Comparison of ENCODE assay signal across 1 cellular context in the genomic region with DNA sequence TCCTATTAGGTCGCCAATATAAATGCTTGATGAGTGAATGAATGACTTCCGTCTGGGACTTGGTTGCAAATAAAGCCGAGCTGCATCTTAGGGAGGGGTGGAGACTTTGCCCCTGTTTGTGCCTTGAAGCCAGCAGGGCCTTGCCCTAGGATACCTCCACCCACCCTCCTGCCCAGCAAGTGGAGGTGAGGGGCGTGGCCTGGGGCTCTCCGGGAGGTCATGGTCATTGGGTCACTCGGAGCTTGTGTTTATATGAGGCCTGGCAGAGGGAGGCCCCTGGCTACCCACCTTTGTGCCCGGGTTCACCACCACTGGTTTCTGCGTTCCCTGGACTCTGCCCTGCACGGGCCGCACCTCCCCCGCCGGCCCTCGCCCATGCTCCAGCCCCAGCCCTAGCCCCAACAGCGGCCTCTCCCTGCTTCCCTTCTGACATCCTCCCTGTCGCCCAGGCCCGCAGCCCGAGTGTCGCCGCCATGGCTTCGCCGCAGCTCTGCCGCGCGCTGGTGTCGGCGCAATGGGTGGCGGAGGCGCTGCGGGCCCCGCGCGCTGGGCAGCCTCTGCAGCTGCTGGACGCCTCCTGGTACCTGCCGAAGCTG.
TF ChIP-seq lines count a peak whose summit lies in the region.

No MANE protein-coding gene starts in this region.

TF ChIP-seq in HepG2, 621 proteins besides CTCF, POLR2A, EP300 and RAD21 (continued from another document and continues in another):
- TF ChIP-seq, protein P1, sequence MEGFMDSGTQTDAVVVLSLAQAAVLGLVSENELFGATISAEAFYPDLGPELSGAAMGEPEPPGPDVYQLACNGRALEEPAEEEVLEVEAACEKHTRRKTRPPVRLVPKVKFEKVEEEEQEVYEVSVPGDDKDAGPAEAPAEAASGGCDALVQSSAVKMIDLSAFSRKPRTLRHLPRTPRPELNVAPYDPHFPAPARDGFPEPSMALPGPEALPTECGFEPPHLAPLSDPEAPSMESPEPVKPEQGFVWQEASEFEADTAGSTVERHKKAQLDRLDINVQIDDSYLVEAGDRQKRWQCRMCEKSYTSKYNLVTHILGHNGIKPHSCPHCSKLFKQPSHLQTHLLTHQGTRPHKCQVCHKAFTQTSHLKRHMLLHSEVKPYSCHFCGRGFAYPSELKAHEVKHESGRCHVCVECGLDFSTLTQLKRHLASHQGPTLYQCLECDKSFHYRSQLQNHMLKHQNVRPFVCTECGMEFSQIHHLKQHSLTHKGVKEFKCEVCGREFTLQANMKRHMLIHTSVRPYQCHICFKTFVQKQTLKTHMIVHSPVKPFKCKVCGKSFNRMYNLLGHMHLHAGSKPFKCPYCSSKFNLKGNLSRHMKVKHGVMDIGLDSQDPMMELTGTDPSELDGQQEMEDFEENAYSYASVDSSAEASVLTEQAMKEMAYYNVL (CRISPR knock-in tag; IDR thresholded peaks at IDR 0.05; ENCODE audit: borderline replicate concordance): no peak
- TF ChIP-seq ZNF350 (CRISPR knock-in tag; IDR thresholded peaks at IDR 0.05; ENCODE audit: borderline replicate concordance, low read depth) (peak; percentile 60), ZNF205 (CRISPR knock-in tag; IDR thresholded peaks at IDR 0.05) (no peak; the same call in 1 of the 2 replicates), ZFP41 (CRISPR knock-in tag; IDR thresholded peaks at IDR 0.05; ENCODE audit: borderline replicate concordance) (no peak), NKX3-1 (CRISPR knock-in tag; IDR thresholded peaks at IDR 0.05) (no peak), ZNF326 (CRISPR knock-in tag; IDR thresholded peaks at IDR 0.05; ENCODE audit: borderline replicate concordance) (no peak; the same call in 1 of the 2 replicates), MYC (CRISPR knock-in tag; IDR thresholded peaks at IDR 0.05; ENCODE audit: borderline replicate concordance) (peak; percentile 73), SYNCRIP (IDR thresholded peaks at IDR 0.05; ENCODE audit: insufficient read depth, low read depth, low read length) (no peak), U2AF2 (IDR thresholded peaks at IDR 0.05; ENCODE audit: low read depth, low read length) (no peak), ZNF788 (CRISPR knock-in tag; IDR thresholded peaks at IDR 0.05; ENCODE audit: borderline replicate concordance) (no peak; the same call in 1 of the 2 replicates), RFXANK (CRISPR knock-in tag; IDR thresholded peaks at IDR 0.05) (no peak), HNF4G (IDR thresholded peaks at IDR 0.05; ENCODE audit: borderline replicate concordance, low read depth, low read length) (peak; percentile 97), HNF4G (CRISPR knock-in tag; IDR thresholded peaks at IDR 0.05; ENCODE audit: borderline replicate concordance, low read depth) (peak; percentile 93), TCF7L2 (IDR thresholded peaks at IDR 0.05; ENCODE audit: low read depth, low read length) (no peak), BRCA1 (CRISPR knock-in tag; IDR thresholded peaks at IDR 0.05) (no peak), IRF2 (CRISPR knock-in tag; IDR thresholded peaks at IDR 0.05) (no peak), DNMT1 (CRISPR knock-in tag; IDR thresholded peaks at IDR 0.05) (no peak; the same call in 1 of the 2 replicates), SRF (IDR thresholded peaks at IDR 0.05; ENCODE audit: low read depth, low read length) (no peak)
- TF ChIP-seq, protein P2, sequence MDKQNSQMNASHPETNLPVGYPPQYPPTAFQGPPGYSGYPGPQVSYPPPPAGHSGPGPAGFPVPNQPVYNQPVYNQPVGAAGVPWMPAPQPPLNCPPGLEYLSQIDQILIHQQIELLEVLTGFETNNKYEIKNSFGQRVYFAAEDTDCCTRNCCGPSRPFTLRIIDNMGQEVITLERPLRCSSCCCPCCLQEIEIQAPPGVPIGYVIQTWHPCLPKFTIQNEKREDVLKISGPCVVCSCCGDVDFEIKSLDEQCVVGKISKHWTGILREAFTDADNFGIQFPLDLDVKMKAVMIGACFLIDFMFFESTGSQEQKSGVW (CRISPR knock-in tag; IDR thresholded peaks at IDR 0.05; ENCODE audit: borderline replicate concordance): no peak
- TF ChIP-seq, protein P3, sequence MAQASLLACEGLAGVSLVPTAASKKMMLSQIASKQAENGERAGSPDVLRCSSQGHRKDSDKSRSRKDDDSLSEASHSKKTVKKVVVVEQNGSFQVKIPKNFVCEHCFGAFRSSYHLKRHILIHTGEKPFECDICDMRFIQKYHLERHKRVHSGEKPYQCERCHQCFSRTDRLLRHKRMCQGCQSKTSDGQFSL (CRISPR knock-in tag; IDR thresholded peaks at IDR 0.05): no peak
- TF ChIP-seq, protein P4, sequence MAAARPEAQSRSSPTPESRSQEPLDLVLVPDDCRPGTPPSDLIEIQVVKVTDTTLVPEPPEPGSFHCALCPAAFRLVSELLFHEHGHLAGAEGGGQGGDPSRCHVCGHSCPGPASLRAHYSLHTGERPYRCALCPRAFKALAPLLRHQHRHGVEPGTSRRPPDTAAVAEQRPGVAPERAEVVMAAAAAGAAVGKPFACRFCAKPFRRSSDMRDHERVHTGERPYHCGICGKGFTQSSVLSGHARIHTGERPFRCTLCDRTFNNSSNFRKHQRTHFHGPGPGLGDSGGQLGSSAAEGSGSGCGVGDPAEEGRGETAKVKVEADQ (CRISPR knock-in tag; IDR thresholded peaks at IDR 0.05; ENCODE audit: borderline replicate concordance): no peak; the same call in 1 of the 2 replicates
- TF ChIP-seq, protein P5, sequence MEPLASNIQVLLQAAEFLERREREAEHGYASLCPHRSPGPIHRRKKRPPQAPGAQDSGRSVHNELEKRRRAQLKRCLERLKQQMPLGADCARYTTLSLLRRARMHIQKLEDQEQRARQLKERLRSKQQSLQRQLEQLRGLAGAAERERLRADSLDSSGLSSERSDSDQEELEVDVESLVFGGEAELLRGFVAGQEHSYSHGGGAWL (CRISPR knock-in tag; IDR thresholded peaks at IDR 0.05): no peak
- TF ChIP-seq, protein P6, sequence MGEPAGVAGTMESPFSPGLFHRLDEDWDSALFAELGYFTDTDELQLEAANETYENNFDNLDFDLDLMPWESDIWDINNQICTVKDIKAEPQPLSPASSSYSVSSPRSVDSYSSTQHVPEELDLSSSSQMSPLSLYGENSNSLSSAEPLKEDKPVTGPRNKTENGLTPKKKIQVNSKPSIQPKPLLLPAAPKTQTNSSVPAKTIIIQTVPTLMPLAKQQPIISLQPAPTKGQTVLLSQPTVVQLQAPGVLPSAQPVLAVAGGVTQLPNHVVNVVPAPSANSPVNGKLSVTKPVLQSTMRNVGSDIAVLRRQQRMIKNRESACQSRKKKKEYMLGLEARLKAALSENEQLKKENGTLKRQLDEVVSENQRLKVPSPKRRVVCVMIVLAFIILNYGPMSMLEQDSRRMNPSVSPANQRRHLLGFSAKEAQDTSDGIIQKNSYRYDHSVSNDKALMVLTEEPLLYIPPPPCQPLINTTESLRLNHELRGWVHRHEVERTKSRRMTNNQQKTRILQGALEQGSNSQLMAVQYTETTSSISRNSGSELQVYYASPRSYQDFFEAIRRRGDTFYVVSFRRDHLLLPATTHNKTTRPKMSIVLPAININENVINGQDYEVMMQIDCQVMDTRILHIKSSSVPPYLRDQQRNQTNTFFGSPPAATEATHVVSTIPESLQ (CRISPR knock-in tag; conservative IDR thresholded peaks at IDR 0.05): no peak
- TF ChIP-seq, protein P7, sequence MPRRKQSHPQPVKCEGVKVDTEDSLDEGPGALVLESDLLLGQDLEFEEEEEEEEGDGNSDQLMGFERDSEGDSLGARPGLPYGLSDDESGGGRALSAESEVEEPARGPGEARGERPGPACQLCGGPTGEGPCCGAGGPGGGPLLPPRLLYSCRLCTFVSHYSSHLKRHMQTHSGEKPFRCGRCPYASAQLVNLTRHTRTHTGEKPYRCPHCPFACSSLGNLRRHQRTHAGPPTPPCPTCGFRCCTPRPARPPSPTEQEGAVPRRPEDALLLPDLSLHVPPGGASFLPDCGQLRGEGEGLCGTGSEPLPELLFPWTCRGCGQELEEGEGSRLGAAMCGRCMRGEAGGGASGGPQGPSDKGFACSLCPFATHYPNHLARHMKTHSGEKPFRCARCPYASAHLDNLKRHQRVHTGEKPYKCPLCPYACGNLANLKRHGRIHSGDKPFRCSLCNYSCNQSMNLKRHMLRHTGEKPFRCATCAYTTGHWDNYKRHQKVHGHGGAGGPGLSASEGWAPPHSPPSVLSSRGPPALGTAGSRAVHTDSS (CRISPR knock-in tag; conservative IDR thresholded peaks at IDR 0.05): no peak
- TF ChIP-seq, protein P8, sequence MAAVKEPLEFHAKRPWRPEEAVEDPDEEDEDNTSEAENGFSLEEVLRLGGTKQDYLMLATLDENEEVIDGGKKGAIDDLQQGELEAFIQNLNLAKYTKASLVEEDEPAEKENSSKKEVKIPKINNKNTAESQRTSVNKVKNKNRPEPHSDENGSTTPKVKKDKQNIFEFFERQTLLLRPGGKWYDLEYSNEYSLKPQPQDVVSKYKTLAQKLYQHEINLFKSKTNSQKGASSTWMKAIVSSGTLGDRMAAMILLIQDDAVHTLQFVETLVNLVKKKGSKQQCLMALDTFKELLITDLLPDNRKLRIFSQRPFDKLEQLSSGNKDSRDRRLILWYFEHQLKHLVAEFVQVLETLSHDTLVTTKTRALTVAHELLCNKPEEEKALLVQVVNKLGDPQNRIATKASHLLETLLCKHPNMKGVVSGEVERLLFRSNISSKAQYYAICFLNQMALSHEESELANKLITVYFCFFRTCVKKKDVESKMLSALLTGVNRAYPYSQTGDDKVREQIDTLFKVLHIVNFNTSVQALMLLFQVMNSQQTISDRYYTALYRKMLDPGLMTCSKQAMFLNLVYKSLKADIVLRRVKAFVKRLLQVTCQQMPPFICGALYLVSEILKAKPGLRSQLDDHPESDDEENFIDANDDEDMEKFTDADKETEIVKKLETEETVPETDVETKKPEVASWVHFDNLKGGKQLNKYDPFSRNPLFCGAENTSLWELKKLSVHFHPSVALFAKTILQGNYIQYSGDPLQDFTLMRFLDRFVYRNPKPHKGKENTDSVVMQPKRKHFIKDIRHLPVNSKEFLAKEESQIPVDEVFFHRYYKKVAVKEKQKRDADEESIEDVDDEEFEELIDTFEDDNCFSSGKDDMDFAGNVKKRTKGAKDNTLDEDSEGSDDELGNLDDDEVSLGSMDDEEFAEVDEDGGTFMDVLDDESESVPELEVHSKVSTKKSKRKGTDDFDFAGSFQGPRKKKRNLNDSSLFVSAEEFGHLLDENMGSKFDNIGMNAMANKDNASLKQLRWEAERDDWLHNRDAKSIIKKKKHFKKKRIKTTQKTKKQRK (IDR thresholded peaks at IDR 0.05; ENCODE audit: low read length): no peak
- TF ChIP-seq, protein P9, sequence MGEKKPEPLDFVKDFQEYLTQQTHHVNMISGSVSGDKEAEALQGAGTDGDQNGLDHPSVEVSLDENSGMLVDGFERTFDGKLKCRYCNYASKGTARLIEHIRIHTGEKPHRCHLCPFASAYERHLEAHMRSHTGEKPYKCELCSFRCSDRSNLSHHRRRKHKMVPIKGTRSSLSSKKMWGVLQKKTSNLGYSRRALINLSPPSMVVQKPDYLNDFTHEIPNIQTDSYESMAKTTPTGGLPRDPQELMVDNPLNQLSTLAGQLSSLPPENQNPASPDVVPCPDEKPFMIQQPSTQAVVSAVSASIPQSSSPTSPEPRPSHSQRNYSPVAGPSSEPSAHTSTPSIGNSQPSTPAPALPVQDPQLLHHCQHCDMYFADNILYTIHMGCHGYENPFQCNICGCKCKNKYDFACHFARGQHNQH (CRISPR knock-in tag; IDR thresholded peaks at IDR 0.05): peak; percentile 27; the same call in 1 of the 2 replicates
- TF ChIP-seq, protein P10, sequence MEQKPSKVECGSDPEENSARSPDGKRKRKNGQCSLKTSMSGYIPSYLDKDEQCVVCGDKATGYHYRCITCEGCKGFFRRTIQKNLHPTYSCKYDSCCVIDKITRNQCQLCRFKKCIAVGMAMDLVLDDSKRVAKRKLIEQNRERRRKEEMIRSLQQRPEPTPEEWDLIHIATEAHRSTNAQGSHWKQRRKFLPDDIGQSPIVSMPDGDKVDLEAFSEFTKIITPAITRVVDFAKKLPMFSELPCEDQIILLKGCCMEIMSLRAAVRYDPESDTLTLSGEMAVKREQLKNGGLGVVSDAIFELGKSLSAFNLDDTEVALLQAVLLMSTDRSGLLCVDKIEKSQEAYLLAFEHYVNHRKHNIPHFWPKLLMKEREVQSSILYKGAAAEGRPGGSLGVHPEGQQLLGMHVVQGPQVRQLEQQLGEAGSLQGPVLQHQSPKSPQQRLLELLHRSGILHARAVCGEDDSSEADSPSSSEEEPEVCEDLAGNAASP (CRISPR knock-in tag; IDR thresholded peaks at IDR 0.05; ENCODE audit: borderline replicate concordance): peak; percentile 77; the same call in 1 of the 2 replicates
- TF ChIP-seq, protein P11, sequence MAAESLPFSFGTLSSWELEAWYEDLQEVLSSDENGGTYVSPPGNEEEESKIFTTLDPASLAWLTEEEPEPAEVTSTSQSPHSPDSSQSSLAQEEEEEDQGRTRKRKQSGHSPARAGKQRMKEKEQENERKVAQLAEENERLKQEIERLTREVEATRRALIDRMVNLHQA (CRISPR knock-in tag; IDR thresholded peaks at IDR 0.05): no peak
- TF ChIP-seq, protein P12, sequence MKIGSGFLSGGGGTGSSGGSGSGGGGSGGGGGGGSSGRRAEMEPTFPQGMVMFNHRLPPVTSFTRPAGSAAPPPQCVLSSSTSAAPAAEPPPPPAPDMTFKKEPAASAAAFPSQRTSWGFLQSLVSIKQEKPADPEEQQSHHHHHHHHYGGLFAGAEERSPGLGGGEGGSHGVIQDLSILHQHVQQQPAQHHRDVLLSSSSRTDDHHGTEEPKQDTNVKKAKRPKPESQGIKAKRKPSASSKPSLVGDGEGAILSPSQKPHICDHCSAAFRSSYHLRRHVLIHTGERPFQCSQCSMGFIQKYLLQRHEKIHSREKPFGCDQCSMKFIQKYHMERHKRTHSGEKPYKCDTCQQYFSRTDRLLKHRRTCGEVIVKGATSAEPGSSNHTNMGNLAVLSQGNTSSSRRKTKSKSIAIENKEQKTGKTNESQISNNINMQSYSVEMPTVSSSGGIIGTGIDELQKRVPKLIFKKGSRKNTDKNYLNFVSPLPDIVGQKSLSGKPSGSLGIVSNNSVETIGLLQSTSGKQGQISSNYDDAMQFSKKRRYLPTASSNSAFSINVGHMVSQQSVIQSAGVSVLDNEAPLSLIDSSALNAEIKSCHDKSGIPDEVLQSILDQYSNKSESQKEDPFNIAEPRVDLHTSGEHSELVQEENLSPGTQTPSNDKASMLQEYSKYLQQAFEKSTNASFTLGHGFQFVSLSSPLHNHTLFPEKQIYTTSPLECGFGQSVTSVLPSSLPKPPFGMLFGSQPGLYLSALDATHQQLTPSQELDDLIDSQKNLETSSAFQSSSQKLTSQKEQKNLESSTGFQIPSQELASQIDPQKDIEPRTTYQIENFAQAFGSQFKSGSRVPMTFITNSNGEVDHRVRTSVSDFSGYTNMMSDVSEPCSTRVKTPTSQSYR (CRISPR knock-in tag; IDR thresholded peaks at IDR 0.05; ENCODE audit: borderline replicate concordance): peak; percentile 99
- TF ChIP-seq, protein P13, sequence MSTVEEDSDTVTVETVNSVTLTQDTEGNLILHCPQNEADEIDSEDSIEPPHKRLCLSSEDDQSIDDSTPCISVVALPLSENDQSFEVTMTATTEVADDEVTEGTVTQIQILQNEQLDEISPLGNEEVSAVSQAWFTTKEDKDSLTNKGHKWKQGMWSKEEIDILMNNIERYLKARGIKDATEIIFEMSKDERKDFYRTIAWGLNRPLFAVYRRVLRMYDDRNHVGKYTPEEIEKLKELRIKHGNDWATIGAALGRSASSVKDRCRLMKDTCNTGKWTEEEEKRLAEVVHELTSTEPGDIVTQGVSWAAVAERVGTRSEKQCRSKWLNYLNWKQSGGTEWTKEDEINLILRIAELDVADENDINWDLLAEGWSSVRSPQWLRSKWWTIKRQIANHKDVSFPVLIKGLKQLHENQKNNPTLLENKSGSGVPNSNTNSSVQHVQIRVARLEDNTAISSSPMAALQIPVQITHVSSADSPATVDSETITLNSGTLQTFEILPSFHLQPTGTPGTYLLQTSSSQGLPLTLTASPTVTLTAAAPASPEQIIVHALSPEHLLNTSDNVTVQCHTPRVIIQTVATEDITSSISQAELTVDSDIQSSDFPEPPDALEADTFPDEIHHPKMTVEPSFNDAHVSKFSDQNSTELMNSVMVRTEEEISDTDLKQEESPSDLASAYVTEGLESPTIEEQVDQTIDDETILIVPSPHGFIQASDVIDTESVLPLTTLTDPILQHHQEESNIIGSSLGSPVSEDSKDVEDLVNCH (CRISPR knock-in tag; IDR thresholded peaks at IDR 0.05): no peak
